ENCODE assay signal across 19 cellular contexts in the genomic region with DNA sequence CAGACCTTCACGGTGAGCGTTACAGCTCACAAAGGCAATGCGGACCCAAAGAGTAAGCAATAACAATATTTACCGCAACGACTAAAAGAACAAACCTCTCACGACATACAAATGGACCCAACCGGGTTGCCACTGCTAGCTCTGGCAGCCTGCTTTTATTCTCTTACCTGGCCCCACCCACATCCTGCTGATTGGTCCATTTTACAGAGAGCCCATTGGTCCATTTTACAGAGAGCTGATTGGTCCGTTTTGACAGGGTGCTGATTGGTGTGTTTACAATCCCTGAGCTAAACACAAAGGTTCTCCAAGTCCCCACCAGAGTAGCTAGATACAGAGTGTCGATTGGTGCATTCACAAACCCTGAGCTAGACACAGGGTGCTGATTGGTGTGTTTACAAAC. TPM values are rescaled to one million over a fixed set of nuclear protein-coding genes. Genes with fewer than 3 reads are reported as not detected.
"Had no signal": no experiment of that assay in that cellular context is flagged by ENCODE, and none has a peak within 500 bp of the region (broad histone marks: within the 10 kb centered on the region; RNA-seq: fewer than 3 reads in every experiment).

No MANE protein-coding gene starts in this region.

RNA-seq across cellular contexts. Expression of gene FANCD2OS, which starts 27.8 kb away (rescaled TPM):
- total RNA-seq: naive thymus-derived CD8-positive, alpha-beta T cell; natural killer cell treated with Interleukin-12 subunit alpha and Interleukin-12 subunit beta and Interleukin-15 and Interleukin-18, amount 100 ng/mL, for 72 hours; neural crest cell; omental fat pad; osteocyte; pancreas; posterior vena cava; pulmonary artery endothelial cell; right atrium auricular region; sciatic nerve; smooth muscle cell; spleen; stomach; subcutaneous adipose tissue; temporal lobe; transverse colon; upper lobe of right lung; urinary bladder; uterus had no signal
- polyA plus RNA-seq: naive thymus-derived CD8-positive, alpha-beta T cell; pancreas; smooth muscle cell; spleen; stomach; urinary bladder had no signal
